Comparison of ENCODE assay signal across 17 cellular contexts in the genomic region with DNA sequence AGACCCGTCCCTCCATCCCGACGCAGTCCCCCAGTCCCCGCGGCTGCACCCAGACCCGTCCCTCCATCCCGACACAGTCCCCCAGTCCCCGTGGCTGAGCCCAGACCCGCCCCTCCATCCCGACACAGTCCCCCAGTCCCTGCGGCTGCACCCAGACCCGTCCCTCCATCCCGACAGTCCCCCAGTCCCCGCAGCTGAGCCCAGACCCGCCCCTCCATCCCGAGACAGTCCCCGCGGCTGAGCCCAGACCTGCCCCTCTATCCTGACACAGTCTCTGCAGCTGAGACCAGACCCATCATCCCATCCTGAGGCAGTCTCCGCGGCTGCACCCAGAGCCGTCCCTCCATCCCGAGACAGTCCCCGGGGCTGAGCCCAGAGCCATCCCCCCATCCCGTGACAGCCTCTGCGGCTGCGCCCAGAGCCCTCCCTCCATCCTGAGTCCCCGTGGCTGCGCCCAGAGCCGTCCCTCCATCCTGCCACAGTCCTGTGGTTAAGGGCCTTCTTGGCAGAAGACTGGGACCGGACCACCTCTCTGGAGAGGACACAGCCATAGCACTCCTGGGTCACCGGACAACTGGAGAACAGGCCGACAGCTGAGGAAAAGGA. TPM values are rescaled to one million over a fixed set of nuclear protein-coding genes. Genes with fewer than 3 reads are reported as not detected.
DNase-seq lines count a peak whose midpoint lies in the region; ATAC-seq, FAIRE-seq and TF ChIP-seq lines count a peak whose summit lies in the region.
"Had no signal": no experiment of that assay in that cellular context is flagged by ENCODE, and none has a peak within 500 bp of the region (broad histone marks: within the 10 kb centered on the region; RNA-seq: fewer than 3 reads in every experiment).

No MANE protein-coding gene starts in this region.

- no peaks in the 10 kb centered on the region for H3K36me3 ChIP-seq in GM23338 (ENCODE audit: insufficient read depth)
- no peaks in the 10 kb centered on the region for H3K36me3 ChIP-seq in NT2/D1 (ENCODE audit: insufficient read depth, insufficient read length, low read length)
- H3K36me3 ChIP-seq in kidney (ENCODE audit: control insufficient read depth in 1 of 2, insufficient read depth in 2 of 2, low read length in 2 of 2), result no peaks in the 10 kb centered on the region
- no peaks in the 10 kb centered on the region for H3K36me3 ChIP-seq in spleen
- H3K36me3 ChIP-seq in sigmoid colon, result no peaks in the 10 kb centered on the region

- WGBS in spleen, 5 donors, result 37 to 69% (median 57%) methylated on average over 23 to 32 of the region's 32 CpGs
- WGBS in sigmoid colon, 2 donors, result 58 to 70% methylated on average over 32 of the region's 32 CpGs

- no peak for TF ChIP-seq CTCF in GM23338 (conservative IDR thresholded peaks at IDR 0.05; ENCODE audit: low read depth in 2 of 2)
- no peak for TF ChIP-seq CTCF in kidney (IDR thresholded peaks at IDR 0.05; ENCODE audit: borderline replicate concordance, extremely low read depth, insufficient read depth)
- TF ChIP-seq CTCF in spleen (IDR thresholded peaks at IDR 0.05 in 8 of 11, conservative IDR thresholded peaks at IDR 0.05 in 3 of 11), result no peak
- no peak for TF ChIP-seq CTCF in sigmoid colon (IDR thresholded peaks at IDR 0.05)

- H3K9me3 Mint-ChIP-seq in GM23338, result peaks cover 26% of the 10 kb centered on the region
- H3K9me3 Mint-ChIP-seq in activated T-helper 17 cell treated with anti-CD3 and anti-CD28 coated beads, Interleukin-2, amount 50 U/mL, for 72 hours, result no peaks in the 10 kb centered on the region

- intact Hi-C loops in kidney (cut with DNase I), result no loop called here
- intact Hi-C loops in spleen (cut with DNase I; ENCODE audit: low total_unique reads), result no loop called here
- intact Hi-C loops in sigmoid colon (cut with DNase I), result no loop called here

- H3K4me1 ChIP-seq in GM23338 (ENCODE audit: insufficient read depth), result no peaks in the 10 kb centered on the region
- H3K4me1 ChIP-seq in NT2/D1 (ENCODE audit: insufficient read depth, insufficient read length), result peaks cover 19% of the 10 kb centered on the region
- no peaks in the 10 kb centered on the region for H3K4me1 ChIP-seq in kidney (ENCODE audit: control insufficient read depth in 1 of 2, insufficient read depth in 1 of 2, low read depth in 1 of 2, low read length in 2 of 2)
- peaks cover 0 to 20% (median 0%) of the 10 kb centered on the region in 6 donors for H3K4me1 ChIP-seq in spleen
- peaks cover 0 to 4% (median 0%) of the 10 kb centered on the region in 4 donors for H3K4me1 ChIP-seq in sigmoid colon
- H3K4me1 ChIP-seq: A549 had no signal

- H3K27me3 Mint-ChIP-seq in GM23338 (ENCODE audit: insufficient read depth, low read depth, poor library complexity), result peaks cover 22% of the 10 kb centered on the region
- H3K27me3 Mint-ChIP-seq in activated T-helper 17 cell treated with anti-CD3 and anti-CD28 coated beads, Interleukin-2, amount 50 U/mL, for 72 hours, result no peaks in the 10 kb centered on the region

- peak overlapping the region; percentile 3 for H3K9ac ChIP-seq in NT2/D1 (ENCODE audit: insufficient read length, low read depth)
- H3K9ac ChIP-seq in kidney (ENCODE audit: low read length in 2 of 2), result no peak overlapping the region

- FAIRE-seq in kidney (lab: Jason Lieb, UNC), result no peak
- FAIRE-seq: A549, H1 had no signal

- H3K4me3 Mint-ChIP-seq in GM23338, result no peak overlapping the region
- H3K4me3 Mint-ChIP-seq in activated T-helper 17 cell treated with anti-CD3 and anti-CD28 coated beads, Interleukin-2, amount 50 U/mL, for 72 hours, result no peak overlapping the region

- no peak for TF ChIP-seq EP300 in sigmoid colon (IDR thresholded peaks at IDR 0.05)

- TF ChIP-seq POLR2A in spleen (IDR thresholded peaks at IDR 0.05) (no peak), sigmoid colon (IDR thresholded peaks at IDR 0.05) (no peak)

- H3K27me3 ChIP-seq in GM23338 (ENCODE audit: insufficient read depth), result no peaks in the 10 kb centered on the region
- no peaks in the 10 kb centered on the region for H3K27me3 ChIP-seq in NT2/D1 (ENCODE audit: insufficient read depth, insufficient read length)
- peaks cover 0 to 32% (median 5%) of the 10 kb centered on the region in 7 donors for H3K27me3 ChIP-seq in spleen (replicated peaks in 1 of 7)
- H3K27me3 ChIP-seq in sigmoid colon, result peaks cover 0 to 12% (median 2%) of the 10 kb centered on the region in 3 donors

- H3K36me3 Mint-ChIP-seq in GM23338 (ENCODE audit: low read depth), result peaks cover 6% of the 10 kb centered on the region; the same call in 1 of the 3 replicates
- H3K36me3 Mint-ChIP-seq in activated T-helper 17 cell treated with anti-CD3 and anti-CD28 coated beads, Interleukin-2, amount 50 U/mL, for 72 hours (ENCODE audit: low read depth), result no peaks in the 10 kb centered on the region
- H3K36me3 Mint-ChIP-seq: CD14-positive monocyte; CD8-positive, alpha-beta memory T cell had no signal

- no peak overlapping the region for H2AFZ ChIP-seq in GM23338

- H3F3A ChIP-seq in GM23338 (replicated peaks; ENCODE audit: low read depth), result peaks cover 16% of the 10 kb centered on the region

- DNase-seq in GM23338 (ENCODE audit: low spot score) (no peak), NT2/D1 (ENCODE audit: low read depth, low spot score) (no peak), kidney (peak; percentile 59), spleen (peak; percentile 66), sigmoid colon (no peak), kidney glomerular epithelial cell (lab: John Stamatoyannopoulos, UW) (no peak)
- DNase-seq: Caco-2, GF-D8, HCEC 1CT, KBM-7 had no signal

- H3K9me3 ChIP-seq in NT2/D1 (ENCODE audit: insufficient read depth, low read length) (peaks cover 20% of the 10 kb centered on the region; the same call in 1 of the 2 replicates), kidney (ENCODE audit: control insufficient read depth in 1 of 2, low read length in 2 of 2) (peaks cover 0 to 5% of the 10 kb centered on the region in 2 donors), spleen (peaks cover 0 to 23% (median 4%) of the 10 kb centered on the region in 8 donors), sigmoid colon (no peaks in the 10 kb centered on the region)

- H3K9me2 ChIP-seq in GM23338 (ENCODE audit: insufficient read depth), result peaks cover 7% of the 10 kb centered on the region; the same call in 1 of the 2 replicates

- H3K27ac Mint-ChIP-seq in GM23338, result no peak overlapping the region
- H3K27ac Mint-ChIP-seq in activated T-helper 17 cell treated with anti-CD3 and anti-CD28 coated beads, Interleukin-2, amount 50 U/mL, for 72 hours, result no peak overlapping the region

- no peak overlapping the region for H3K4me2 ChIP-seq in GM23338
- H3K4me2 ChIP-seq: A549 had no signal

- H3K79me2 ChIP-seq in GM23338 (replicated peaks; ENCODE audit: insufficient read depth), result no peaks in the 10 kb centered on the region

- ATAC-seq in GM23338 (peak; percentile 34), GM21717 (IDR thresholded peaks at IDR 0.05; ENCODE audit: unreplicated experiment) (no peak)
- no peak for ATAC-seq in activated T-helper 17 cell treated with anti-CD3 and anti-CD28 coated beads, Interleukin-2, amount 50 U/mL, for 72 hours (replicated peaks)

- no peak overlapping the region for H3K27ac ChIP-seq in GM23338 (ENCODE audit: low read depth)
- no peak overlapping the region for H3K27ac ChIP-seq in kidney (ENCODE audit: low read depth in 2 of 2, low read length in 2 of 2)
- H3K27ac ChIP-seq in spleen, result no peak overlapping the region
- H3K27ac ChIP-seq in sigmoid colon, result no peak overlapping the region
- H3K27ac ChIP-seq: A549, HL-60 had no signal

- no peak overlapping the region for H3K4me3 ChIP-seq in GM23338
- H3K4me3 ChIP-seq in NT2/D1 (ENCODE audit: insufficient read length, low read depth), result no peak overlapping the region
- no peak overlapping the region for H3K4me3 ChIP-seq in kidney (ENCODE audit: low read length in 2 of 2)
- no peak overlapping the region for H3K4me3 ChIP-seq in spleen
- no peak overlapping the region for H3K4me3 ChIP-seq in sigmoid colon
- H3K4me3 ChIP-seq: A549 had no signal

- no peaks in the 10 kb centered on the region for H4K20me1 ChIP-seq in GM23338 (replicated peaks; ENCODE audit: insufficient read depth)

- H3K4me1 Mint-ChIP-seq in GM23338, result no peaks in the 10 kb centered on the region
- no peaks in the 10 kb centered on the region for H3K4me1 Mint-ChIP-seq in activated T-helper 17 cell treated with anti-CD3 and anti-CD28 coated beads, Interleukin-2, amount 50 U/mL, for 72 hours

RNA-seq across cellular contexts. Expression of gene TMEM255B, which starts 28.8 kb away (rescaled TPM):
- 0.69 and 0.82 TPM in 2 replicates for total RNA-seq in GM23338 (2014; rRNA removed; shearing (Covaris generic))
- 4.0 and 4.4 TPM in 2 replicates for polyA plus RNA-seq in GM23338 (2016; fragmentation: Nextera tagmentation; extraction: Ambion mirVana)
- 29.3 TPM for total RNA-seq in kidney
- polyA plus RNA-seq in kidney (ENCODE audit: insufficient read depth, low read depth, low replicate concordance), result 11.9 TPM
- 10 to 100 TPM in 6 of 7 donors, 1 to 10 TPM in 1; 5.7 to 26.9 (median 22.2) TPM for total RNA-seq in spleen
- polyA plus RNA-seq in spleen, result 10 to 100 TPM in 2 of 3 donors, 1 to 10 TPM in 1; 6.0 to 13.0 (median 10.3) TPM
- total RNA-seq in sigmoid colon, result 10 to 100 TPM in 2 of 4 donors, 1 to 10 TPM in 1, under 1 TPM in 1; 0.99 to 11.1 (median 7.3) TPM
- polyA plus RNA-seq in sigmoid colon, result 1 to 10 TPM in 2 of 3 donors, under 1 TPM in 1; 0.60 to 4.6 (median 1.8) TPM
- 1 to 10 TPM; 2.0 TPM for total RNA-seq in activated T-helper 17 cell treated with anti-CD3 and anti-CD28 coated beads, Interleukin-2, amount 50 U/mL, for 72 hours
- polyA plus RNA-seq: CD8-positive, alpha-beta memory T cell had no signal

Comparison
In these comparisons a context has a peak if more than half of its experiments do, and no peak if none do; other contexts are left out.
1. DNase-seq: peak in kidney (single experiment) and spleen (single experiment); none in GM23338 (single experiment), NT2/D1 (single experiment), sigmoid colon (single experiment) and kidney glomerular epithelial cell (single experiment).